16 cellular contexts compared by ENCODE assay signal in the genomic region with DNA sequence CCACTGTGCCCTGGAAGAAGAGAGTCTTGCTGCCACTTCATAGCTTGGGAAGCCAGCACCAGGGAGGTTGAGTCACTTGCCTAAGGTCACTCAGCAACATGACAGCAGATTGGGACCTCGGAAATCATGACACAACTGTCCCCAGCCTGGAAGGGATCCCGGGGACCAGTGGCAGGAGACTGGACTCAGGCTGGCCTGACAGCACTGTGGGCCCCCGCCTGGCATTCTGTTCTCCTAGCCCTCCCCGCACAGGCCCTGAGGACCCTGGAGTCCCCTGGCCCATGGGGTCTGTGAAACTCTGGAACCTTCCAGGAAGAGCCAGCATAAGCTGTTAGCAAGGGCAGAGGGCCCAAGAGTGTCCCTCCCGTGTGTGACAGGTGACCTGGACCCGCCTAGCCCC.
DNase-seq lines count a peak whose midpoint lies in the region; ATAC-seq, FAIRE-seq and TF ChIP-seq lines count a peak whose summit lies in the region.
"Had no signal": no experiment of that assay in that cellular context is flagged by ENCODE, and none has a peak within 500 bp of the region (broad histone marks: within the 10 kb centered on the region; RNA-seq: fewer than 3 reads in every experiment).

No MANE protein-coding gene starts in this region.

- DNase-seq in HepG2 (ENCODE audit: low spot score) (no peak), fibroblast of lung (ENCODE audit: low read depth in 2 of 2) (no peak), trophoblast cell (no peak)
- no peak for DNase-seq in stimulated activated CD4-positive, alpha-beta T cell treated with anti-CD3 and anti-CD28 coated beads, Interleukin-12 subunit alpha, Interleukin-12 subunit beta, amount 100 ng/mL, for 4 hours
- DNase-seq in stimulated activated CD4-positive, alpha-beta T cell treated with anti-CD3 and anti-CD28 coated beads, Interleukin-2, amount 100 ng/mL, for 48 hours, result no peak
- DNase-seq: activated CD8-positive, alpha-beta T cell treated with anti-CD3 and anti-CD28 coated beads, Interleukin-2, amount 10 ng/mL, durations not matched to agents 7 days and 5 days; mesendoderm; NCI-H1048; stimulated activated CD4-positive, alpha-beta T cell treated with anti-CD3 and anti-CD28 coated beads, Interleukin-15, amount 100 ng/mL, for 24 hours had no signal

- H4K8ac ChIP-seq in trophoblast cell (ENCODE audit: low read depth, low read length), result no peak overlapping the region

- H2BK12ac ChIP-seq in trophoblast cell (ENCODE audit: low read length), result no peak overlapping the region

- no peak for ATAC-seq in HepG2
- ATAC-seq in GM18873 (IDR thresholded peaks at IDR 0.05; ENCODE audit: low FRiP score, unreplicated experiment), result no peak
- ATAC-seq in HG03442 (IDR thresholded peaks at IDR 0.05; ENCODE audit: unreplicated experiment), result no peak
- ATAC-seq: activated CD8-positive, alpha-beta T cell treated with anti-CD3 and anti-CD28 coated beads, Interleukin-2, amount 10 ng/mL, durations not matched to agents 7 days and 5 days had no signal

- no peaks in the 10 kb centered on the region for H3K79me2 ChIP-seq in HepG2 (ENCODE audit: insufficient read depth, low read length)
- H3K79me2 ChIP-seq in fibroblast of lung (ENCODE audit: control insufficient read depth, insufficient read depth, low read length), result peaks cover 13% of the 10 kb centered on the region
- H3K79me2 ChIP-seq in trophoblast cell (ENCODE audit: control insufficient read depth, insufficient read depth, low read length, poor library complexity), result peaks cover 2% of the 10 kb centered on the region
- H3K79me2 ChIP-seq: parathyroid adenoma had no signal

- peak overlapping the region; percentile 22 for H4K12ac ChIP-seq in trophoblast cell (ENCODE audit: low read depth, low read length)

- H3K4me1 ChIP-seq in liver (ENCODE audit: control insufficient read depth in 4 of 4, insufficient read depth in 4 of 4, low read length in 3 of 4), result no peaks in the 10 kb centered on the region
- no peaks in the 10 kb centered on the region for H3K4me1 ChIP-seq in HepG2 (ENCODE audit: insufficient read depth, low read length)
- peaks cover 14% of the 10 kb centered on the region for H3K4me1 ChIP-seq in fibroblast of lung (ENCODE audit: control insufficient read depth, extremely low read depth, insufficient read depth, low read length)
- H3K4me1 ChIP-seq in trophoblast cell (ENCODE audit: control insufficient read depth in 1 of 2, insufficient read depth in 2 of 2, low read length in 2 of 2), result peaks cover 2 to 5% of the 10 kb centered on the region in 2 experiments

- intact Hi-C loops in HepG2 (cut with micrococcal nuclease; ENCODE audit: unreplicated experiment), result no loop called here

- no peak overlapping the region for H2BK5ac ChIP-seq in trophoblast cell (ENCODE audit: low read depth, low read length, poor library complexity)

- no peak overlapping the region for H3K14ac ChIP-seq in trophoblast cell (ENCODE audit: low read length)

- TF ChIP-seq POLR2A in HepG2 (IDR thresholded peaks at IDR 0.05; ENCODE audit: insufficient read depth in 1 of 2, low read depth in 2 of 2, low read length in 2 of 2), result no peak

- TF ChIP-seq RAD21 in liver (IDR thresholded peaks at IDR 0.05) (no peak), HepG2 (CRISPR knock-in tag; IDR thresholded peaks at IDR 0.05) (no peak)

- no peak overlapping the region for H2BK120ac ChIP-seq in trophoblast cell (ENCODE audit: insufficient read depth, low read length, poor library complexity)

- WGBS in liver, result 84% methylated on average over 6 of the region's 6 CpGs
- WGBS in HepG2 (ENCODE audit: low lambda C conversion rate), result no CpG with 5 or more reads among the region's 6 CpGs
- WGBS in trophoblast cell (ENCODE audit: extremely low coverage, insufficient coverage, insufficient read length), result no CpG with 5 or more reads among the region's 6 CpGs

- H3K4me2 ChIP-seq in HepG2 (ENCODE audit: low read depth, low read length) (no peak overlapping the region), fibroblast of lung (ENCODE audit: extremely low read depth, insufficient read depth, low read length) (no peak overlapping the region), trophoblast cell (ENCODE audit: low read length) (no peak overlapping the region)
- H3K4me2 ChIP-seq: GM23338 had no signal

- no TSS peak for BruUV-seq in HepG2 (replicated peaks; lab: Mats Ljungman, UMichigan)

- H3K79me1 ChIP-seq in trophoblast cell (ENCODE audit: low read length), result peaks cover 5% of the 10 kb centered on the region

- TF ChIP-seq EP300 in HepG2 (IDR thresholded peaks at IDR 0.05; ENCODE audit: low read depth in 2 of 2, low read length in 2 of 2) (no peak), HepG2 (CRISPR knock-in tag; IDR thresholded peaks at IDR 0.05; ENCODE audit: borderline replicate concordance) (no peak)

- H3K27me3 ChIP-seq in liver (ENCODE audit: control insufficient read depth in 4 of 4, insufficient read depth in 4 of 4, low read length in 3 of 4), result peaks cover 0 to 4% (median 0%) of the 10 kb centered on the region in 4 donors
- peaks cover 6 to 44% of the 10 kb centered on the region in 2 experiments; a peak in 4 of 5 replicates for H3K27me3 ChIP-seq in HepG2 (ENCODE audit: control insufficient read depth in 1 of 2, insufficient read depth in 2 of 2, low read length in 2 of 2)
- no peaks in the 10 kb centered on the region for H3K27me3 ChIP-seq in fibroblast of lung (ENCODE audit: control insufficient read depth, insufficient read depth, low read length)
- H3K27me3 ChIP-seq in trophoblast cell (ENCODE audit: insufficient read depth, low read length), result no peaks in the 10 kb centered on the region
- H3K27me3 ChIP-seq: SJSA1 had no signal

- CTCF ChIA-PET in HepG2 (lab: Yijun Ruan, JAX; ENCODE audit: low intra/inter-chr PET ratio, low total read pairs), result no interaction called here

- no peak overlapping the region for H4K91ac ChIP-seq in trophoblast cell (ENCODE audit: low read depth, low read length)

- no peak overlapping the region for H2AK5ac ChIP-seq in trophoblast cell (ENCODE audit: low read length)

- H3K4me3 ChIP-seq in liver (ENCODE audit: low read depth in 1 of 3, low read length in 3 of 3) (no peak overlapping the region), HepG2 (replicated peaks in 1 of 3; ENCODE audit: insufficient read depth in 1 of 3, low read depth in 2 of 3, low read length in 3 of 3) (no peak overlapping the region), fibroblast of lung (replicated peaks in 1 of 4; ENCODE audit: control extremely low read depth in 1 of 4, insufficient read depth in 1 of 4, low read depth in 3 of 4, low read length in 4 of 4) (no peak overlapping the region), trophoblast cell (ENCODE audit: low read depth, low read length) (no peak overlapping the region)
- H3K4me3 ChIP-seq: GM23338, SJSA1 had no signal

- in situ Hi-C loops in HepG2 (cut with HindIII; ENCODE audit: extremely low pct_ligation_motif_present, low pct_unique_long_range_greater_than_20kb), result no loop called here

- POLR2A ChIA-PET in HepG2 (lab: Yijun Ruan, JAX), result no interaction called here

- H4K20me1 ChIP-seq in HepG2 (ENCODE audit: insufficient read depth, low read length) (no peaks in the 10 kb centered on the region), fibroblast of lung (ENCODE audit: control insufficient read depth, extremely low read depth, insufficient read depth, low read length) (no peaks in the 10 kb centered on the region)

- H3K18ac ChIP-seq in trophoblast cell (ENCODE audit: low read length), result peak overlapping the region; percentile 56

- H2AFZ ChIP-seq in HepG2 (ENCODE audit: low read length), result no peak overlapping the region
- no peak overlapping the region for H2AFZ ChIP-seq in fibroblast of lung (ENCODE audit: low read length)
- no peak overlapping the region for H2AFZ ChIP-seq in trophoblast cell (ENCODE audit: insufficient read depth, low read length, poor library complexity)
- H2AFZ ChIP-seq: GM23338, parathyroid adenoma had no signal

- H3K23ac ChIP-seq in trophoblast cell (ENCODE audit: low read length), result no peak overlapping the region

- H3K4ac ChIP-seq in trophoblast cell (ENCODE audit: low read depth, low read length), result no peak overlapping the region

- no peak for FAIRE-seq in HepG2 (lab: Jason Lieb, UNC)
- FAIRE-seq: urothelium cell line had no signal

- no peaks in the 10 kb centered on the region for H3K36me3 ChIP-seq in liver (ENCODE audit: control insufficient read depth in 4 of 4, insufficient read depth in 3 of 4, low read depth in 1 of 4, low read length in 3 of 4)
- no peaks in the 10 kb centered on the region for H3K36me3 ChIP-seq in HepG2 (replicated peaks in 1 of 2; ENCODE audit: control insufficient read depth in 1 of 2, insufficient read depth in 2 of 2, low read length in 2 of 2)
- peaks cover 37% of the 10 kb centered on the region for H3K36me3 ChIP-seq in fibroblast of lung (ENCODE audit: control insufficient read depth, insufficient read depth, low read length)
- peaks cover 90% of the 10 kb centered on the region in 2 experiments for H3K36me3 ChIP-seq in trophoblast cell (ENCODE audit: control insufficient read depth in 1 of 2, insufficient read depth in 2 of 2, low read length in 2 of 2)

- TF ChIP-seq CTCF in liver (IDR thresholded peaks at IDR 0.05; ENCODE audit: low read depth, low read length, missing input control) (no peak), HepG2 (CRISPR knock-in tag; IDR thresholded peaks at IDR 0.05) (no peak), fibroblast of lung (conservative IDR thresholded peaks at IDR 0.05 in 1 of 2, IDR thresholded peaks at IDR 0.05 in 1 of 2; ENCODE audit: low read depth in 1 of 2, low read length in 2 of 2) (no peak)

- H3K27ac ChIP-seq in liver (ENCODE audit: low read depth in 1 of 2, low read length in 2 of 2), result peak overlapping the region; percentile 33 to 50
- no peak overlapping the region for H3K27ac ChIP-seq in HepG2 (ENCODE audit: extremely low read length, insufficient read depth, low read length)
- peak overlapping the region; percentile 70 for H3K27ac ChIP-seq in fibroblast of lung (ENCODE audit: insufficient read depth, low read length)
- H3K27ac ChIP-seq in trophoblast cell (ENCODE audit: low read depth, low read length), result no peak overlapping the region
- H3K27ac ChIP-seq: parathyroid adenoma, SJSA1 had no signal

- H3K9me3 ChIP-seq in liver (ENCODE audit: control insufficient read depth in 4 of 4, low read length in 3 of 4) (no peaks in the 10 kb centered on the region), HepG2 (ENCODE audit: low read length) (no peaks in the 10 kb centered on the region), fibroblast of lung (ENCODE audit: control insufficient read depth, insufficient read depth, low read depth, low read length) (no peaks in the 10 kb centered on the region), trophoblast cell (ENCODE audit: insufficient read depth, low read depth, low read length) (no peaks in the 10 kb centered on the region)
- H3K9me3 ChIP-seq: SJSA1 had no signal

- no peak overlapping the region for H3K9ac ChIP-seq in liver (ENCODE audit: low read depth in 1 of 2, low read length in 2 of 2)
- no peak overlapping the region for H3K9ac ChIP-seq in HepG2 (ENCODE audit: insufficient read depth, low read depth, low read length)
- peak overlapping the region; percentile 49 for H3K9ac ChIP-seq in fibroblast of lung (ENCODE audit: insufficient read depth, low read length)
- no peak overlapping the region for H3K9ac ChIP-seq in trophoblast cell (ENCODE audit: low read length)
- H3K9ac ChIP-seq: parathyroid adenoma had no signal

Comparison
In these comparisons a context has a peak if more than half of its experiments do, and no peak if none do; other contexts are left out.
1. H3K27ac ChIP-seq: peak in liver (2 of 2) and fibroblast of lung (single experiment); none in HepG2 (single experiment) and trophoblast cell (single experiment).